Comparison of ENCODE assay signal across 20 cellular contexts in the genomic region with DNA sequence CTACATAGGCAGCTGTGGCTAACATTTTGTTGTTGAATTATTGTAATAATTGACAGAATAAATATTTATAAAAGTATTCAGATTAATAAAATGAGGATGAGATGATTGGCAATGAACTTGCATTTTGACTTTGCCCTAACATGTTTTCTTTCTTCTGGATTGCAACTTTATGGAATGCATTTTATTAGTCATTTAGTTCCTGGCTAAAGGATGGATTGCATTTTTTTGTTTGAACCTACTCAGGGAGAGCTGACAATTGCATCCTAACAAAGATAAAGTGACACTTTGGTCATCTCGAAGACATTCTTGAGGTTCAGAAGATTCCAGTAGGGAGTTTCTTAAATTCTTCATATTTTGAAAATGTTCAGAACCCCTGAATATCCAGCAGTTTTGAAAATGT.
"Had no signal": no experiment of that assay in that cellular context is flagged by ENCODE, and none has a peak within 500 bp of the region (broad histone marks: within the 10 kb centered on the region; RNA-seq: fewer than 3 reads in every experiment).

No MANE protein-coding gene starts in this region.

- ATAC-seq: stimulated activated naive B cell treated with anti-CD40 and anti-IgM and Interleukin-4, amounts not matched to agents 10 μg/mL and 1 μg/mL and 100 μg/mL, for 72 hours had no signal

- H3K4me3 ChIP-seq: esophagus squamous epithelium, lung, thoracic aorta, upper lobe of left lung had no signal

- H3K27me3 ChIP-seq: esophagus squamous epithelium, upper lobe of left lung had no signal

- DNase-seq: activated B cell treated with CpG ODN at 0.5 μM for 24 hours; activated CD4-positive, alpha-beta memory T cell treated with anti-CD3 and anti-CD28 coated beads for 36 hours; activated CD4-positive, alpha-beta T cell treated with anti-CD3 and anti-CD28 coated beads for 4 hours; activated naive CD4-positive, alpha-beta T cell; activated naive CD8-positive, alpha-beta T cell treated with anti-CD3 and anti-CD28 coated beads for 36 hours; activated T-cell treated with anti-CD3 and anti-CD28 coated beads for 4 hours; cerebellar nuclear complex; effector CD8-positive, alpha-beta T cell; esophagus squamous epithelium; head of caudate nucleus; kidney; nephron progenitor cell; occipital lobe; posterior cingulate gyrus; retina; stimulated activated naive B cell treated with anti-CD40 and anti-IgM and Interleukin-4, amounts not matched to agents 10 μg/mL and 1 μg/mL and 100 μg/mL, for 72 hours; upper lobe of left lung had no signal

- FAIRE-seq: frontal cortex, kidney had no signal
